9 cellular contexts compared by ENCODE assay signal in genomic region chr3:4140921-4141320, GRCh38.
"Had no signal": no experiment of that assay in that cellular context is flagged by ENCODE, and none has a peak within 500 bp of the region (broad histone marks: within the 10 kb centered on the region; RNA-seq: fewer than 3 reads in every experiment).

No MANE protein-coding gene starts in this region.

- H3K4me1 ChIP-seq: HAP-1 had no signal

- DNase-seq: GM23248, GOT3, H7, HFFc6, IMR-90 had no signal

- H3K4me3 ChIP-seq: GM23248, HAP-1, K562 had no signal

- ATAC-seq: HCT116, K562 had no signal

- H2AFZ ChIP-seq: GM23248 had no signal

- H3K9me3 ChIP-seq: HAP-1 had no signal

- H3K9ac ChIP-seq: GM23248 had no signal

- H3K27ac ChIP-seq: GM23248, HL-60 had no signal

- H3K36me3 ChIP-seq: HAP-1 had no signal
